In the genomic region with DNA sequence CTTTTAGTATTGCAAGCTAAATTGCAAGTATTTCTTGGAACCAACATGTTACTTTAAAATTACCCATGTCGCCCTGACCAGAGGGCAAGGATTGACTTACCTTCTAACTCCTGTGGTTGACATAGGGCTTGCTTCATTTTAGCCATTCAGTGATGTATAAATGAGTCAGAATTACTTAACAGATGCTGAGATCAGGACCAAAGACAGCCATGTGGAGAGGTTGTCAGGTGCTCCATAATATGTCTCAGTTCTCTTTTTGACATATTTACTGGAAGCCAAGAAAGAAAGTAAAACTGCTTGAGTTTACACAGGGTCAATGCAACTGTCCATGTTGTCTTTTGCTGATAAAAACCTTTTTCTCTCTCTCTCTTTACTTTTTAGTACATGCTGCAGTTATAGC, we compare ENCODE assay signal across 14 cellular contexts. TPM values are rescaled to one million over a fixed set of nuclear protein-coding genes. Genes with fewer than 3 reads are reported as not detected.
A peak's percentile ranks its signal among the peaks of the same experiment; 100 is the strongest.
DNase-seq lines count a peak whose midpoint lies in the region; ATAC-seq, FAIRE-seq and TF ChIP-seq lines count a peak whose summit lies in the region.
"Had no signal": no experiment of that assay in that cellular context is flagged by ENCODE, and none has a peak within 500 bp of the region (broad histone marks: within the 10 kb centered on the region; RNA-seq: fewer than 3 reads in every experiment).

No MANE protein-coding gene starts in this region.

- peak overlapping the region; percentile 83 for H3K27ac ChIP-seq in OCI-LY3 (ENCODE audit: low read length)

- H3K27me3 ChIP-seq in OCI-LY3 (ENCODE audit: low read depth, low read length), result no peaks in the 10 kb centered on the region

- peaks cover 3% of the 10 kb centered on the region for H3K36me3 ChIP-seq in OCI-LY3 (replicated peaks; ENCODE audit: low read depth, low read length)

- POLR2A ChIA-PET in activated CD4-positive, alpha-beta T cell treated with anti-CD3 and anti-CD28 coated beads, Interleukin-2, amount 10 ng/mL, durations not matched to agents 7 days and 5 days (lab: Charles Lee), result no interaction called here

- H3K27ac Mint-ChIP-seq in activated CD4-positive, alpha-beta T cell treated with anti-CD3 and anti-CD28 coated beads, Interleukin-2, amount 10 ng/mL, durations not matched to agents 7 days and 5 days, result no peak overlapping the region
- H3K27ac Mint-ChIP-seq: brain had no signal

- no peaks in the 10 kb centered on the region for H3K9me3 ChIP-seq in OCI-LY3 (ENCODE audit: insufficient read depth, low read length)

- H3K4me1 ChIP-seq in OCI-LY3 (ENCODE audit: low read length), result peaks cover 27% of the 10 kb centered on the region

- H3K79me2 ChIP-seq in OCI-LY3 (ENCODE audit: low read length), result no peaks in the 10 kb centered on the region

- peak; percentile 12 for DNase-seq in GM18507 (ENCODE audit: extremely low spot score, insufficient read length, low read depth)
- no peak for DNase-seq in NCI-H2081 (lab: John Stamatoyannopoulos, UW)
- no peak for DNase-seq in NCI-H1930 (lab: John Stamatoyannopoulos, UW)
- no peak for DNase-seq in NCI-H2227 (lab: John Stamatoyannopoulos, UW; ENCODE audit: unreplicated experiment)
- no peak for DNase-seq in activated CD4-positive, alpha-beta T cell treated with anti-CD3 and anti-CD28 coated beads, Interleukin-2, amount 10 ng/mL, durations not matched to agents 7 days and 5 days
- DNase-seq: NCI-H1417; SHP77 treated with DMSO at 0.1 percent for 48 hours; stimulated activated naive CD4-positive, alpha-beta T cell had no signal

- H3K9ac ChIP-seq in OCI-LY3 (ENCODE audit: low read length), result peak overlapping the region; percentile 42

- no peaks in the 10 kb centered on the region for H4K20me1 ChIP-seq in OCI-LY3 (ENCODE audit: insufficient read depth, low read length)

- H3K36me3 Mint-ChIP-seq in activated CD4-positive, alpha-beta T cell treated with anti-CD3 and anti-CD28 coated beads, Interleukin-2, amount 10 ng/mL, durations not matched to agents 7 days and 5 days (ENCODE audit: low read depth), result peaks cover 55% of the 10 kb centered on the region
- H3K36me3 Mint-ChIP-seq: brain had no signal

- no peak overlapping the region for H2AFZ ChIP-seq in OCI-LY3 (ENCODE audit: low read depth, low read length)

- H3K4me3 Mint-ChIP-seq in activated CD4-positive, alpha-beta T cell treated with anti-CD3 and anti-CD28 coated beads, Interleukin-2, amount 10 ng/mL, durations not matched to agents 7 days and 5 days, result no peak overlapping the region
- H3K4me3 Mint-ChIP-seq: brain had no signal

- peaks cover 3% of the 10 kb centered on the region for H3K4me1 Mint-ChIP-seq in activated CD4-positive, alpha-beta T cell treated with anti-CD3 and anti-CD28 coated beads, Interleukin-2, amount 10 ng/mL, durations not matched to agents 7 days and 5 days

- CTCF ChIA-PET in activated CD4-positive, alpha-beta T cell treated with anti-CD3 and anti-CD28 coated beads, Interleukin-2, amount 10 ng/mL, durations not matched to agents 7 days and 5 days (lab: Charles Lee), result no interaction called here

- peak overlapping the region; percentile 86 for H3K4me2 ChIP-seq in OCI-LY3 (ENCODE audit: low read length)

- TF ChIP-seq CTCF in OCI-LY3 (IDR thresholded peaks at IDR 0.05; ENCODE audit: low read depth, low read length), result no peak

- H3K4me3 ChIP-seq in OCI-LY3 (ENCODE audit: low read length), result peak overlapping the region; percentile 56

- H3K27me3 Mint-ChIP-seq in activated CD4-positive, alpha-beta T cell treated with anti-CD3 and anti-CD28 coated beads, Interleukin-2, amount 10 ng/mL, durations not matched to agents 7 days and 5 days, result no peaks in the 10 kb centered on the region
- H3K27me3 Mint-ChIP-seq: brain had no signal

- H3K9me3 Mint-ChIP-seq in activated CD4-positive, alpha-beta T cell treated with anti-CD3 and anti-CD28 coated beads, Interleukin-2, amount 10 ng/mL, durations not matched to agents 7 days and 5 days, result no peaks in the 10 kb centered on the region
- H3K9me3 Mint-ChIP-seq: brain had no signal

- FAIRE-seq in GM18507 (lab: Jason Lieb, UNC), result peak; percentile 81

- peak; percentile 94 for ATAC-seq in GM19455 (IDR thresholded peaks at IDR 0.05; ENCODE audit: unreplicated experiment)
- ATAC-seq in HG02970 (IDR thresholded peaks at IDR 0.05; ENCODE audit: low FRiP score, unreplicated experiment), result peak; percentile 92
- ATAC-seq: HCT116 had no signal

RNA-seq across cellular contexts. Expression of a gene that starts 33.2 kb away (rescaled TPM):
- not detected for total RNA-seq in activated CD4-positive, alpha-beta T cell treated with anti-CD3 and anti-CD28 coated beads, Interleukin-2, amount 10 ng/mL, durations not matched to agents 7 days and 5 days
- total RNA-seq: lung microvascular endothelial cell had no signal
